ENCODE assay signal across 19 cellular contexts in the genomic region with DNA sequence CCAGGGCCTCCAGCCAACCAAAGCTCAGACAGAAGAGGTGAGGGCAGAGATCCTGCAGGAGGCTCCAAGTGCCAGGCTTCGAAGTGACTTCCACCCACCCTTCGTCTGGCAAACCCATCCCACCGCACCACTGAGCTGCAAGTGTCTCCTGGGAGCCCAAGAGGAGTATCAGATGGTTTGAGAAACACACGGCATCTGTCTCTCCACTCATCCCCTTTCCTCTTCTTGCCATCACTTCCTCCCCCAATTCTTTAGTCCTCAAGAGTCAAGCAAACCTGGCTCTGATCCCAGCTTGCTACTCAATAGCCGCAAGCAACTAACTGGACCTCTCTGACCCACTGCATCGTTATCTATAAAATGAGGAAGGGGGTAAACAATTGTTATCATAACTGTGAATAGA.
DNase-seq lines count a peak whose midpoint lies in the region; TF ChIP-seq lines count a peak whose summit lies in the region.
"Had no signal": no experiment of that assay in that cellular context is flagged by ENCODE, and none has a peak within 500 bp of the region (broad histone marks: within the 10 kb centered on the region; RNA-seq: fewer than 3 reads in every experiment).

No MANE protein-coding gene starts in this region.

- peaks cover 17% of the 10 kb centered on the region for H3K27me3 Mint-ChIP-seq in endodermal cell (ENCODE audit: insufficient read depth)

- H3K4me3 ChIP-seq in BLaER1 (no peak overlapping the region), DOHH2 (ENCODE audit: low read length) (peak overlapping the region; percentile 40), endodermal cell (ENCODE audit: low read length) (no peak overlapping the region), brain microvascular endothelial cell (ENCODE audit: low read depth, low read length) (no peak overlapping the region)
- H3K4me3 ChIP-seq: A549, PC-9 had no signal

- no peaks in the 10 kb centered on the region for H3K9me2 ChIP-seq in DOHH2 (replicated peaks; ENCODE audit: control insufficient read depth, low read length)
- H3K9me2 ChIP-seq: SK-N-SH had no signal

- H3K9me3 Mint-ChIP-seq in endodermal cell, result no peaks in the 10 kb centered on the region
- H3K9me3 Mint-ChIP-seq: H9 had no signal

- DNase-seq in NCI-H524 treated with DMSO at 0.1 percent for 48 hours (lab: John Stamatoyannopoulos, UW) (peak; percentile 46), endodermal cell (no peak), brain microvascular endothelial cell (no peak), NCI-H226 (no peak), NAMALWA (ENCODE audit: low spot score) (no peak)
- DNase-seq: CD4-positive, CD25-positive, alpha-beta regulatory T cell; H9; KG1; NCI-H1105 treated with DMSO at 0.1 percent for 48 hours; NCI-H2081; NCI-H510A treated with DMSO at 0.1 percent for 48 hours; PC-9; SHP77 treated with DMSO at 0.1 percent for 48 hours; SK-N-SH had no signal

- peaks cover 17% of the 10 kb centered on the region for H3F3A ChIP-seq in DOHH2 (ENCODE audit: control insufficient read depth, insufficient read depth)

- no peaks in the 10 kb centered on the region for H3K27me3 ChIP-seq in BLaER1
- peaks cover 70% of the 10 kb centered on the region for H3K27me3 ChIP-seq in DOHH2 (ENCODE audit: control insufficient read depth, low read length)
- H3K27me3 ChIP-seq in endodermal cell (ENCODE audit: control insufficient read depth, insufficient read depth, low read length, poor library complexity, severe bottlenecking), result peaks cover 7% of the 10 kb centered on the region
- no peaks in the 10 kb centered on the region for H3K27me3 ChIP-seq in brain microvascular endothelial cell (replicated peaks)

- peaks cover 2% of the 10 kb centered on the region for H3K4me1 Mint-ChIP-seq in endodermal cell
- H3K4me1 Mint-ChIP-seq: B cell; CD4-positive, CD25-positive, alpha-beta regulatory T cell had no signal

- no peak overlapping the region for H3K9ac ChIP-seq in BLaER1
- H3K9ac ChIP-seq in endodermal cell (ENCODE audit: extremely low read depth, low read length, poor library complexity, severe bottlenecking), result no peak overlapping the region
- H3K9ac ChIP-seq: SK-N-SH had no signal

- H3K4me2 ChIP-seq in BLaER1, result peak overlapping the region; percentile 78
- peak overlapping the region; percentile 73 for H3K4me2 ChIP-seq in DOHH2 (ENCODE audit: low read length)
- H3K4me2 ChIP-seq: A549, PC-9, SK-N-SH had no signal

- TF ChIP-seq CTCF in DOHH2 (IDR thresholded peaks at IDR 0.05; ENCODE audit: low read depth, low read length, poor library complexity, severe bottlenecking) (no peak), endodermal cell (conservative IDR thresholded peaks at IDR 0.05) (peak; percentile 16), brain microvascular endothelial cell (IDR thresholded peaks at IDR 0.05; ENCODE audit: low read depth, low read length, missing control alignments) (no peak)

- H3K36me3 Mint-ChIP-seq in endodermal cell (ENCODE audit: low read depth), result no peaks in the 10 kb centered on the region
- H3K36me3 Mint-ChIP-seq: CD4-positive, CD25-positive, alpha-beta regulatory T cell had no signal

- H3K36me3 ChIP-seq in BLaER1, result no peaks in the 10 kb centered on the region
- no peaks in the 10 kb centered on the region for H3K36me3 ChIP-seq in DOHH2 (ENCODE audit: control insufficient read depth, low read length)
- no peaks in the 10 kb centered on the region for H3K36me3 ChIP-seq in endodermal cell (ENCODE audit: control insufficient read depth, insufficient read depth, low read length)
- no peaks in the 10 kb centered on the region for H3K36me3 ChIP-seq in brain microvascular endothelial cell (replicated peaks)

- H3K27ac ChIP-seq in BLaER1 (no peak overlapping the region), DOHH2 (ENCODE audit: low read depth, low read length) (peak overlapping the region; percentile 84), endodermal cell (ENCODE audit: low read depth, low read length) (no peak overlapping the region), brain microvascular endothelial cell (no peak overlapping the region)
- H3K27ac ChIP-seq: A549, PC-9, RWPE1 had no signal

- H3K9me3 ChIP-seq in BLaER1 (no peaks in the 10 kb centered on the region), DOHH2 (ENCODE audit: control insufficient read depth, insufficient read depth, low read length) (no peaks in the 10 kb centered on the region), endodermal cell (ENCODE audit: control insufficient read depth, low read length) (no peaks in the 10 kb centered on the region)
- H3K9me3 ChIP-seq: A549, SK-N-SH had no signal

- H3K4me1 ChIP-seq in BLaER1 (peaks cover 63% of the 10 kb centered on the region), DOHH2 (ENCODE audit: control insufficient read depth, low read length) (peaks cover 58% of the 10 kb centered on the region), endodermal cell (ENCODE audit: control insufficient read depth, insufficient read depth, low read length) (no peaks in the 10 kb centered on the region)
- H3K4me1 ChIP-seq: A549 had no signal

- H3K79me2 ChIP-seq in DOHH2 (ENCODE audit: control insufficient read depth, low read length), result no peaks in the 10 kb centered on the region

- WGBS in endodermal cell (ENCODE audit: insufficient coverage in 1 of 2, insufficient read length in 1 of 2), 2 experiments, result 89 to 100% methylated on average over 1 to 5 of the region's 6 CpGs

- H3K27ac Mint-ChIP-seq in endodermal cell, result no peak overlapping the region
- H3K27ac Mint-ChIP-seq: B cell; CD4-positive, CD25-positive, alpha-beta regulatory T cell; H9 had no signal

- no peaks in the 10 kb centered on the region for H4K20me1 ChIP-seq in BLaER1
- no peaks in the 10 kb centered on the region for H4K20me1 ChIP-seq in DOHH2 (ENCODE audit: control insufficient read depth, insufficient read depth, low read depth, low read length)

- no peak overlapping the region for H3K4me3 Mint-ChIP-seq in endodermal cell
- H3K4me3 Mint-ChIP-seq: B cell; CD4-positive, CD25-positive, alpha-beta regulatory T cell; H9 had no signal

- in situ Hi-C loops in brain microvascular endothelial cell (cut with HindIII; ENCODE audit: low pct_ligation_motif_present, low sequenced_read_pairs), result no loop called here
